Comparison of ENCODE assay signal across 9 cellular contexts in the genomic region with DNA sequence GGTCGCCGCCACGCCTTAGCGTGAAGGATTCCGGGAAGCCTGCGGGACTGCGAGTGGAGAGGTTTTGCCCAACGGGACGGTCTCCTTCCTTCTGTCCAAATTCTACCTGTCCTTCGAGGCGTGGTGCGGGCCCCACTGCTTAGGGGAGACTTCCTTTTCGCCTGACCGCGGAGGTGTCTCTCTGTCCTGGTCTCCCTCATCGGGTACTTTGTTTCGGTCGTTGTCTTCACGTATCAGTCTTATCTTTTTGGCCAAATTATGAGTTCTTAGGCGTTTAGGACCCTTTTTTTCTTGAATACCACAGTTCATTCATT. TPM values are rescaled to one million over a fixed set of nuclear protein-coding genes. Genes with fewer than 3 reads are reported as not detected.
DNase-seq lines count a peak whose midpoint lies in the region; ATAC-seq and TF ChIP-seq lines count a peak whose summit lies in the region.
"Had no signal": no experiment of that assay in that cellular context is flagged by ENCODE, and none has a peak within 500 bp of the region (broad histone marks: within the 10 kb centered on the region; RNA-seq: fewer than 3 reads in every experiment).

No MANE protein-coding gene starts in this region.

- H3K36me3 ChIP-seq in mammary epithelial cell (ENCODE audit: insufficient read depth, low read length): peaks cover 3% of the 10 kb centered on the region
- H3K36me3 ChIP-seq in naive thymus-derived CD4-positive, alpha-beta T cell (ENCODE audit: control insufficient read depth in 2 of 3, insufficient read depth in 3 of 3, low read length in 3 of 3): peaks cover 0 to 21% (median 4%) of the 10 kb centered on the region in 3 experiments

- peak overlapping the region; percentile 98 for H2AFZ ChIP-seq in mammary epithelial cell (ENCODE audit: low read depth, low read length)

- peaks cover 37% of the 10 kb centered on the region for H3K79me2 ChIP-seq in mammary epithelial cell (ENCODE audit: insufficient read depth, low read length)

- H3K9me3 ChIP-seq in mammary epithelial cell (replicated peaks; ENCODE audit: insufficient read depth, low read length): no peaks in the 10 kb centered on the region
- H3K9me3 ChIP-seq in naive thymus-derived CD4-positive, alpha-beta T cell (ENCODE audit: control insufficient read depth in 2 of 3, low read length in 3 of 3): no peaks in the 10 kb centered on the region

- DNase-seq in Calu3: no peak
- DNase-seq in mammary epithelial cell: no peak
- DNase-seq in naive thymus-derived CD4-positive, alpha-beta T cell: no peak
- DNase-seq in NCI-H187 (lab: John Stamatoyannopoulos, UW): no peak
- DNase-seq in erythroblast (lab: John Stamatoyannopoulos, UW): no peak

- in situ Hi-C loops in mammary epithelial cell (cut with MboI; ENCODE audit: low sequenced_read_pairs in 2 of 2): no loop called here

- H3K4me3 Mint-ChIP-seq in Calu3 (ENCODE audit: low read depth, unreplicated experiment): peak overlapping the region; percentile 93
- peak overlapping the region; percentile 86 to 98 (median 94) for H3K4me3 Mint-ChIP-seq in naive thymus-derived CD4-positive, alpha-beta T cell

- POLR2A ChIA-PET in naive thymus-derived CD4-positive, alpha-beta T cell (lab: Charles Lee): interaction anchor here (0.8 to 16.1 kb wide), 12 partner anchors 10 to 545 kb away, joined by 3 to 435 read pairs (median 3); a partner anchor contains a TSS

- peak overlapping the region; percentile 69 to 99 (median 94) for H3K4me3 ChIP-seq in mammary epithelial cell (replicated peaks in 1 of 3; ENCODE audit: insufficient read depth in 1 of 3, low read depth in 2 of 3, low read length in 3 of 3)
- H3K4me3 ChIP-seq in naive thymus-derived CD4-positive, alpha-beta T cell (ENCODE audit: low read length): peak overlapping the region; percentile 71

- peaks cover 40% of the 10 kb centered on the region for H3K36me3 Mint-ChIP-seq in Calu3 (ENCODE audit: insufficient read depth, unreplicated experiment)
- peaks cover 5 to 20% (median 10%) of the 10 kb centered on the region in 5 donors for H3K36me3 Mint-ChIP-seq in naive thymus-derived CD4-positive, alpha-beta T cell

- intact Hi-C loops in Calu3 (cut with micrococcal nuclease; ENCODE audit: unreplicated experiment): no loop called here
- intact Hi-C loops in mammary epithelial cell (cut with micrococcal nuclease): loop anchor here (1.0 to 2.0 kb wide), 2 partner anchors 19 to 26 kb away; a partner anchor contains a TSS
- intact Hi-C loops in naive thymus-derived CD4-positive, alpha-beta T cell (cut with micrococcal nuclease): loop anchor here (1.0 to 5.0 kb wide), 15 partner anchors 14 to 684 kb away; a partner anchor contains a TSS

- no peaks in the 10 kb centered on the region for H3K9me3 Mint-ChIP-seq in Calu3 (ENCODE audit: low read depth, unreplicated experiment)
- no peaks in the 10 kb centered on the region for H3K9me3 Mint-ChIP-seq in naive thymus-derived CD4-positive, alpha-beta T cell

- CTCF ChIA-PET in Calu3 (lab: Charles Lee) (interaction anchor here (1.0 kb wide), 1 partner anchor 20 kb away, joined by 7 read pairs; a partner anchor contains a TSS), mammary epithelial cell (lab: Charles Lee; ENCODE audit: low non-redundant PET) (interaction anchor here (0.6 kb wide), 1 partner anchor 84 kb away, joined by 3 read pairs; no protein-coding TSS in a partner anchor)
- CTCF ChIA-PET in naive thymus-derived CD4-positive, alpha-beta T cell (lab: Charles Lee): interaction anchor here (0.7 to 2.1 kb wide), 3 partner anchors 12 to 68 kb away, joined by 3 to 9 read pairs (median 4); a partner anchor contains a TSS

- H3K4me1 ChIP-seq in mammary epithelial cell (ENCODE audit: insufficient read depth, low read length): peaks cover 12% of the 10 kb centered on the region
- peaks cover 17% of the 10 kb centered on the region in 2 donors for H3K4me1 ChIP-seq in naive thymus-derived CD4-positive, alpha-beta T cell (ENCODE audit: control insufficient read depth in 2 of 2, insufficient read depth in 2 of 2, low read length in 2 of 2)

- H3K27me3 ChIP-seq in mammary epithelial cell (ENCODE audit: insufficient read depth, low read length): no peaks in the 10 kb centered on the region
- H3K27me3 ChIP-seq in naive thymus-derived CD4-positive, alpha-beta T cell (ENCODE audit: control insufficient read depth in 2 of 2, insufficient read depth in 2 of 2, low read length in 2 of 2): no peaks in the 10 kb centered on the region

- H4K20me1 ChIP-seq in mammary epithelial cell (ENCODE audit: insufficient read depth, low read length): no peaks in the 10 kb centered on the region

- peak overlapping the region; percentile 89 for H3K27ac Mint-ChIP-seq in Calu3 (ENCODE audit: unreplicated experiment)
- peak overlapping the region; percentile 78 to 98 (median 95) for H3K27ac Mint-ChIP-seq in naive thymus-derived CD4-positive, alpha-beta T cell

- ATAC-seq in HG03159 (IDR thresholded peaks at IDR 0.05; ENCODE audit: unreplicated experiment) (peak; percentile 21), GM18868 (IDR thresholded peaks at IDR 0.05; ENCODE audit: unreplicated experiment) (no peak), GM19397 (IDR thresholded peaks at IDR 0.05; ENCODE audit: unreplicated experiment) (no peak)
- peak; percentile 0 for ATAC-seq in naive thymus-derived CD4-positive, alpha-beta T cell

- no peak for TF ChIP-seq CTCF in Calu3 (IDR thresholded peaks at IDR 0.05; ENCODE audit: unreplicated experiment)
- TF ChIP-seq CTCF in mammary epithelial cell (conservative IDR thresholded peaks at IDR 0.05 in 1 of 2, IDR thresholded peaks at IDR 0.05 in 1 of 2; ENCODE audit: extremely low read depth in 1 of 2, insufficient read depth in 1 of 2, low read depth in 1 of 2, low read length in 2 of 2): no peak

- H3K4me2 ChIP-seq in mammary epithelial cell (ENCODE audit: insufficient read depth, low read depth, low read length): peak overlapping the region; percentile 95

- no peak for TF ChIP-seq POLR2A in erythroblast (IDR thresholded peaks at IDR 0.05; ENCODE audit: low read length)

- BruUV-seq in Calu3 (replicated peaks; lab: Mats Ljungman, UMichigan): TSS peak; percentile 82
- TSS peak; percentile 63 for BruUV-seq in mammary epithelial cell (replicated peaks; lab: Mats Ljungman, UMichigan)

- no peaks in the 10 kb centered on the region for H3K27me3 Mint-ChIP-seq in Calu3 (ENCODE audit: unreplicated experiment)
- no peaks in the 10 kb centered on the region for H3K27me3 Mint-ChIP-seq in naive thymus-derived CD4-positive, alpha-beta T cell

- peaks cover 27% of the 10 kb centered on the region for H3K4me1 Mint-ChIP-seq in Calu3 (ENCODE audit: low read depth, unreplicated experiment)
- H3K4me1 Mint-ChIP-seq in naive thymus-derived CD4-positive, alpha-beta T cell: peaks cover 36 to 56% (median 48%) of the 10 kb centered on the region in 7 donors

- peak overlapping the region; percentile 79 for H3K27ac ChIP-seq in mammary epithelial cell (ENCODE audit: insufficient read depth, low read depth, low read length)
- peak overlapping the region; percentile 85 for H3K27ac ChIP-seq in naive thymus-derived CD4-positive, alpha-beta T cell (ENCODE audit: low read depth, low read length)

- 1% methylated on average over 18 of the region's 20 CpGs for WGBS in mammary epithelial cell (ENCODE audit: low coverage, missing lambda C conversion rate)

- peak overlapping the region; percentile 89 for H3K9ac ChIP-seq in mammary epithelial cell (ENCODE audit: insufficient read depth, low read length)

- dilution Hi-C loops in mammary epithelial cell (cut with HindIII; ENCODE audit: low sequenced_read_pairs): loop anchor here (10.0 to 25.0 kb wide), 3 partner anchors 107 to 591 kb away; a partner anchor contains a TSS

RNA-seq across cellular contexts. Expression of a gene that starts 0.4 kb away (rescaled TPM):
- total RNA-seq in Calu3 (2022) (21.8 and 22.6 TPM in 2 replicates), mammary epithelial cell (10 to 100 TPM; 23.7 to 26.8 TPM)
- polyA plus RNA-seq in mammary epithelial cell: 16.1 TPM
- polyA minus RNA-seq in mammary epithelial cell: 21.8 TPM
- 10 to 100 TPM; 30.7 to 79.7 (median 42.7) TPM for total RNA-seq in naive thymus-derived CD4-positive, alpha-beta T cell
- 10 to 100 TPM; 14.7 to 24.1 TPM for polyA plus RNA-seq in naive thymus-derived CD4-positive, alpha-beta T cell

RNA-seq across cellular contexts. Expression of a gene that starts 14.6 kb away (rescaled TPM):
- total RNA-seq in Calu3 (2022) (7.8 and 9.5 TPM in 2 replicates), mammary epithelial cell (1 to 10 TPM; 3.2 to 7.2 TPM)
- polyA plus RNA-seq in mammary epithelial cell: 4.9 TPM
- 17.8 TPM for polyA minus RNA-seq in mammary epithelial cell
- 10 to 100 TPM; 24.7 to 40.7 (median 36.1) TPM for total RNA-seq in naive thymus-derived CD4-positive, alpha-beta T cell
- 10 to 100 TPM in 1 of 2 donors, 1 to 10 TPM in 1; 2.7 to 10.2 TPM for polyA plus RNA-seq in naive thymus-derived CD4-positive, alpha-beta T cell

RNA-seq across cellular contexts. Expression of a gene that starts 20.1 kb away (rescaled TPM):
- total RNA-seq in Calu3 (2022) (46.7 and 47.6 TPM in 2 replicates), mammary epithelial cell (10 to 100 TPM; 22.2 to 49.3 TPM)
- 66.1 TPM for polyA plus RNA-seq in mammary epithelial cell
- 97.3 TPM for polyA minus RNA-seq in mammary epithelial cell
- 10 to 100 TPM; 21.9 to 63.9 (median 37.9) TPM for total RNA-seq in naive thymus-derived CD4-positive, alpha-beta T cell
- 10 to 100 TPM; 25.0 to 32.6 TPM for polyA plus RNA-seq in naive thymus-derived CD4-positive, alpha-beta T cell

RNA-seq across cellular contexts. Expression of a gene that starts 27.1 kb away (rescaled TPM):
- total RNA-seq in Calu3 (2022) (not detected in 2 replicates), mammary epithelial cell (1 to 10 TPM in 1 of 2 donors, under 1 TPM in 1; 0.33 to 1.4 TPM)
- polyA plus RNA-seq in mammary epithelial cell: 0.19 TPM
- polyA minus RNA-seq in mammary epithelial cell: 2.7 TPM
- under 1 TPM in 1 of 5 experiments, not detected in 4; 0.13 TPM for total RNA-seq in naive thymus-derived CD4-positive, alpha-beta T cell
- polyA plus RNA-seq in naive thymus-derived CD4-positive, alpha-beta T cell: not detected
- total RNA-seq: M059J had no signal

RNA-seq across cellular contexts. Expression of a gene that starts 37.1 kb away (rescaled TPM):
- 35.2 and 39.6 TPM in 2 replicates for total RNA-seq in Calu3 (2022)
- total RNA-seq in mammary epithelial cell: 10 to 100 TPM in 1 of 2 donors, 1 to 10 TPM in 1; 8.2 to 40.6 TPM
- polyA plus RNA-seq in mammary epithelial cell: 61.3 TPM
- polyA minus RNA-seq in mammary epithelial cell: 69.8 TPM
- 10 to 100 TPM in 1 of 5 experiments, 1 to 10 TPM in 4; 6.7 to 25.4 (median 7.7) TPM for total RNA-seq in naive thymus-derived CD4-positive, alpha-beta T cell
- 10 to 100 TPM; 20.8 to 25.3 TPM for polyA plus RNA-seq in naive thymus-derived CD4-positive, alpha-beta T cell

Comparison
In these comparisons a context has a peak if more than half of its experiments do, and no peak if none do; other contexts are left out.
1. ATAC-seq: peak in HG03159 (single experiment) and naive thymus-derived CD4-positive, alpha-beta T cell (single experiment); none in GM18868 (single experiment) and GM19397 (single experiment).